In genomic region chr16:35386619-35387018, GRCh38 we compare ENCODE assay signal across 9 cellular contexts.
"Had no signal": no experiment of that assay in that cellular context is flagged by ENCODE, and none has a peak within 500 bp of the region (broad histone marks: within the 10 kb centered on the region; RNA-seq: fewer than 3 reads in every experiment).

No MANE protein-coding gene starts in this region.

- H2AFZ ChIP-seq: GM23338 had no signal

- H3K4me3 ChIP-seq: GM23338 had no signal

- H3K4me2 ChIP-seq: GM23338 had no signal

- H3K27me3 Mint-ChIP-seq: IgD-negative memory B cell had no signal

- FAIRE-seq: H1, H54, HTR-8/SVneo had no signal

- H3K4me3 Mint-ChIP-seq: GM23338, H9, HFFc6 had no signal

- H3K27ac Mint-ChIP-seq: GM23338, H9, HFFc6, IgD-negative memory B cell had no signal

- ATAC-seq: GM23338 had no signal

- H3K4me1 Mint-ChIP-seq: GM23338, H9, IgD-negative memory B cell had no signal

- H3K36me3 Mint-ChIP-seq: IgD-negative memory B cell had no signal

- DNase-seq: H9, HCEC 1CT, HFFc6, KG1 had no signal
